ENCODE assay signal across 18 cellular contexts in genomic region chr14:66228267-66228970, GRCh38.
A peak's percentile ranks its signal among the peaks of the same experiment; 100 is the strongest.
DNase-seq lines count a peak whose midpoint lies in the region; ATAC-seq and TF ChIP-seq lines count a peak whose summit lies in the region.
"Had no signal": no experiment of that assay in that cellular context is flagged by ENCODE, and none has a peak within 500 bp of the region (broad histone marks: within the 10 kb centered on the region; RNA-seq: fewer than 3 reads in every experiment).

No MANE protein-coding gene starts in this region.

- no peak for ATAC-seq in HG03196 (IDR thresholded peaks at IDR 0.05; ENCODE audit: unreplicated experiment)
- ATAC-seq: A549, gastrocnemius medialis, GM23338, Right ventricle myocardium inferior had no signal

- H3K4me3 ChIP-seq in epithelial cell of esophagus (ENCODE audit: low read length): no peak overlapping the region
- H3K4me3 ChIP-seq: A549, gastrocnemius medialis, GM23338, upper lobe of left lung had no signal

- peak; percentile 61 for DNase-seq in activated CD4-positive, alpha-beta T cell treated with anti-CD3 and anti-CD28 coated beads for 48 hours
- no peak for DNase-seq in activated CD4-positive, alpha-beta T cell treated with anti-CD3 and anti-CD28 coated beads for 1 hour
- DNase-seq in RPMI7951 (ENCODE audit: low read depth): peak; percentile 74
- DNase-seq in epithelial cell of esophagus (ENCODE audit: low read depth): peak; percentile 81
- DNase-seq in stimulated activated CD4-positive, alpha-beta T cell treated with anti-CD3 and anti-CD28 coated beads, TNF-alpha, amount 100 ng/mL, for 24 hours (ENCODE audit: low read depth in 3 of 3): peak; percentile 4 to 11 (median 6)
- DNase-seq in NCI-H146 (lab: John Stamatoyannopoulos, UW): no peak
- no peak for DNase-seq in NCI-H2081 treated with DMSO at 0.1 percent for 48 hours (lab: John Stamatoyannopoulos, UW)
- DNase-seq: cerebellar nuclear complex, gastrocnemius medialis, islet precursor cell, NCI-H1105 treated with DMSO at 0.1 percent for 48 hours, NCI-H69, T-helper 9 cell, upper lobe of left lung had no signal

- no peak for TF ChIP-seq CTCF in epithelial cell of esophagus (IDR thresholded peaks at IDR 0.05; ENCODE audit: insufficient read depth, low read depth, low read length, missing control alignments)

Comparison
In these comparisons a context has a peak if more than half of its experiments do, and no peak if none do; other contexts are left out.
1. DNase-seq: peak in activated CD4-positive, alpha-beta T cell treated with anti-CD3 and anti-CD28 coated beads for 48 hours (single experiment), RPMI7951 (single experiment), epithelial cell of esophagus (single experiment) and stimulated activated CD4-positive, alpha-beta T cell treated with anti-CD3 and anti-CD28 coated beads, TNF-alpha, amount 100 ng/mL, for 24 hours (3 of 3); none in activated CD4-positive, alpha-beta T cell treated with anti-CD3 and anti-CD28 coated beads for 1 hour (single experiment), NCI-H146 (single experiment) and NCI-H2081 treated with DMSO at 0.1 percent for 48 hours (single experiment).